ENCODE assay signal across 8 cellular contexts in the genomic region with DNA sequence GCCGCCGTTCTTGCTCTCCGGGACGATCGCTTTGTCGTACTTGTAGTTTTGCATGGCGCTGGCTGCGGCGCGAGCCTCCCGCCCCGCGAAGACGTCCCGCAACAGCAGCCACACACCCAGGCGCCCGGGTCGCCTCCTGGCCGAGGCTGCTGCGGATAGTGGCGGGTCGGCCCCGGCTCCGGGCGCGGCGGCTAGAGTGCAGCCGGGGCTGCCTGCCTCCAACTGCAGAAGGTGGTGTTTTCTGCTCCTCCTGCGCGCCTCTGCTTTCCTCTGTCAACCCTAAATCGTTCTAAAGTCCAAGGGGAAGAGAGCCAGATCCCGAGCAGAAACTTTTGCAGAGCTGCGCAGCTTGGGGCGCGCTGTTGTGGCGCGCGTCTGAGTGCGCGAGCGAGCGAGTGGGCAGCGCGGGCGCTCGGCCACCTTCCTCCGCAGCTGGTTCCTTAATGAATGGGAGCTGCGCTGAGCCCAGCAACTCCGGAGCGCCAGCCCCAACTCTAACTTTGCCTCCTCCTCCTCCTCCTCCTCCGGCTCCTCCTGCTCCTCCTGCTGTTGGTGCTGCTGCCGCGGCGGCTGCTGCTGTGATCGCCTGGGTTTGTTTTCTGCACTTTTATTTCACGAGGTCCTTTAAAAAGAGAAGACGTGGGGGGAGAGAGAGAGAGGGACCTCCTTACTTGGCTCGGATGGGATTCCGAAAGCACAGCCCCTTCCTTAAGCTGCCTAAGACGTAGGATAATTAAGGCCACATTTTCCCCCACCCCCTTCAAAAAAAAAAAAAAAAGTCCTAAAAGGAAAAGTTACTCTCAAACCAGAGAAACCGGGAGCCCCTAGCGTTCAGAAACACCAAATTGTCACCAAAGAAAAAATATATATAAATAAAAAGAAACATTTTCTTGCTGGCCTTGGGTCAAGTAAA. TPM values are rescaled to one million over a fixed set of nuclear protein-coding genes. Genes with fewer than 3 reads are reported as not detected.
A peak's percentile ranks its signal among the peaks of the same experiment; 100 is the strongest.
DNase-seq lines count a peak whose midpoint lies in the region; ATAC-seq and TF ChIP-seq lines count a peak whose summit lies in the region.

A gene (minus strand): TSS at position 601 of the 913 bp plus-strand sequence. CDS start 547 bp downstream, at position 54.

- no peak for DNase-seq in CD4-positive, alpha-beta memory T cell
- DNase-seq in NCI-H345 (lab: John Stamatoyannopoulos, UW): peak; percentile 61
- DNase-seq in activated naive CD4-positive, alpha-beta T cell treated with anti-CD3 and anti-CD28 coated beads, Interleukin-2, amount 50 U/mL, for 72 hours (ENCODE audit: low spot score in 2 of 2): peak in 1 of 2 donors; percentile 15
- no peak for DNase-seq in natural killer cell treated with Interleukin-12 subunit alpha and Interleukin-12 subunit beta and Interleukin-15 and Interleukin-18, amount 100 ng/mL, for 72 hours (ENCODE audit: low spot score)

- TF ChIP-seq EP300 in gastroesophageal sphincter (IDR thresholded peaks at IDR 0.05): peak; percentile 1

- H3K4me3 Mint-ChIP-seq in CD4-positive, alpha-beta memory T cell: peak within 1 kb of the TSS in 7 of 8 donors; percentile 12 to 79 (median 65)
- H3K4me3 Mint-ChIP-seq in natural killer cell treated with Interleukin-12 subunit alpha and Interleukin-12 subunit beta and Interleukin-15 and Interleukin-18, amount 100 ng/mL, for 72 hours: peak within 1 kb of the TSS; percentile 42

- CTCF ChIA-PET in CD4-positive, alpha-beta memory T cell (lab: Charles Lee; ENCODE audit: partially characterized antibody): no interaction called here

- WGBS in gastroesophageal sphincter (ENCODE audit: low coverage in 1 of 2), 2 donors: 0% methylated on average over 6 to 11 of the region's 62 CpGs

- POLR2A ChIA-PET in CD4-positive, alpha-beta memory T cell (lab: Charles Lee; ENCODE audit: partially characterized antibody): no interaction called here

- peaks cover 5% of the 10 kb centered on the region for H3K27me3 ChIP-seq in CD4-positive, alpha-beta memory T cell (ENCODE audit: insufficient read depth, low read length)
- H3K27me3 ChIP-seq in gastroesophageal sphincter: no peaks in the 10 kb centered on the region

- no peaks in the 10 kb centered on the region for H3K9me3 Mint-ChIP-seq in CD4-positive, alpha-beta memory T cell
- H3K9me3 Mint-ChIP-seq in activated naive CD4-positive, alpha-beta T cell treated with anti-CD3 and anti-CD28 coated beads, Interleukin-2, amount 50 U/mL, for 72 hours: no peaks in the 10 kb centered on the region
- H3K9me3 Mint-ChIP-seq in natural killer cell treated with Interleukin-12 subunit alpha and Interleukin-12 subunit beta and Interleukin-15 and Interleukin-18, amount 100 ng/mL, for 72 hours: no peaks in the 10 kb centered on the region

- H3K4me3 ChIP-seq in CD4-positive, alpha-beta memory T cell (ENCODE audit: low read length in 2 of 2): no peak within 1 kb of the TSS
- peak within 1 kb of the TSS; percentile 84 for H3K4me3 ChIP-seq in gastroesophageal sphincter

- peak; percentile 39 for ATAC-seq in GM21619 (IDR thresholded peaks at IDR 0.05; ENCODE audit: unreplicated experiment)
- peak; percentile 11 to 67 for ATAC-seq in activated naive CD4-positive, alpha-beta T cell treated with anti-CD3 and anti-CD28 coated beads, Interleukin-2, amount 50 U/mL, for 72 hours
- ATAC-seq in gastroesophageal sphincter: peak; percentile 92
- peak; percentile 44 to 45 for ATAC-seq in natural killer cell treated with Interleukin-12 subunit alpha and Interleukin-12 subunit beta and Interleukin-15 and Interleukin-18, amount 100 ng/mL, for 72 hours
- ATAC-seq in GM19328 (IDR thresholded peaks at IDR 0.05; ENCODE audit: unreplicated experiment): no peak
- ATAC-seq in GM18502 (IDR thresholded peaks at IDR 0.05; ENCODE audit: poor library complexity, unreplicated experiment): no peak

- intact Hi-C loops in CD4-positive, alpha-beta memory T cell (cut with micrococcal nuclease): no loop called here

- no peaks in the 10 kb centered on the region for H3K36me3 Mint-ChIP-seq in CD4-positive, alpha-beta memory T cell
- H3K36me3 Mint-ChIP-seq in activated naive CD4-positive, alpha-beta T cell treated with anti-CD3 and anti-CD28 coated beads, Interleukin-2, amount 50 U/mL, for 72 hours: peaks cover 0 to 4% of the 10 kb centered on the region in 2 donors
- H3K36me3 Mint-ChIP-seq in natural killer cell treated with Interleukin-12 subunit alpha and Interleukin-12 subunit beta and Interleukin-15 and Interleukin-18, amount 100 ng/mL, for 72 hours: no peaks in the 10 kb centered on the region

- no peak within 1 kb of the TSS for H3K27ac Mint-ChIP-seq in CD4-positive, alpha-beta memory T cell
- no peak within 1 kb of the TSS for H3K27ac Mint-ChIP-seq in activated naive CD4-positive, alpha-beta T cell treated with anti-CD3 and anti-CD28 coated beads, Interleukin-2, amount 50 U/mL, for 72 hours
- H3K27ac Mint-ChIP-seq in natural killer cell treated with Interleukin-12 subunit alpha and Interleukin-12 subunit beta and Interleukin-15 and Interleukin-18, amount 100 ng/mL, for 72 hours: no peak within 1 kb of the TSS

- H3K4me1 Mint-ChIP-seq in CD4-positive, alpha-beta memory T cell: peaks cover 0 to 14% (median under 1%) of the 10 kb centered on the region in 4 donors
- H3K4me1 Mint-ChIP-seq in natural killer cell treated with Interleukin-12 subunit alpha and Interleukin-12 subunit beta and Interleukin-15 and Interleukin-18, amount 100 ng/mL, for 72 hours (ENCODE audit: low read depth in 2 of 2): peaks cover 0 to 3% of the 10 kb centered on the region in 2 donors

- peak; percentile 47 to 62 (median 52) for TF ChIP-seq CTCF in gastroesophageal sphincter (IDR thresholded peaks at IDR 0.05)

- H3K9me3 ChIP-seq in CD4-positive, alpha-beta memory T cell (ENCODE audit: control insufficient read depth in 1 of 2, low read length in 2 of 2): no peaks in the 10 kb centered on the region
- H3K9me3 ChIP-seq in gastroesophageal sphincter: no peaks in the 10 kb centered on the region

- H3K4me1 ChIP-seq in CD4-positive, alpha-beta memory T cell (ENCODE audit: insufficient read depth, low read length): no peaks in the 10 kb centered on the region
- H3K4me1 ChIP-seq in gastroesophageal sphincter: peaks cover 0 to 47% (median 4%) of the 10 kb centered on the region in 3 donors

- H3K27me3 Mint-ChIP-seq in CD4-positive, alpha-beta memory T cell: peaks cover 28 to 30% of the 10 kb centered on the region in 2 donors
- H3K27me3 Mint-ChIP-seq in natural killer cell treated with Interleukin-12 subunit alpha and Interleukin-12 subunit beta and Interleukin-15 and Interleukin-18, amount 100 ng/mL, for 72 hours: peaks cover 28 to 43% of the 10 kb centered on the region in 2 donors

- no peaks in the 10 kb centered on the region for H3K36me3 ChIP-seq in CD4-positive, alpha-beta memory T cell (ENCODE audit: insufficient read depth, low read length)
- no peaks in the 10 kb centered on the region for H3K36me3 ChIP-seq in gastroesophageal sphincter

- peak; percentile 93 to 94 for TF ChIP-seq POLR2A in gastroesophageal sphincter (IDR thresholded peaks at IDR 0.05)

- no peak within 1 kb of the TSS for H3K27ac ChIP-seq in CD4-positive, alpha-beta memory T cell (ENCODE audit: low read depth, low read length)
- peak within 1 kb of the TSS; percentile 70 to 96 (median 94) for H3K27ac ChIP-seq in gastroesophageal sphincter

RNA-seq across cellular contexts. Expression of the gene that starts here (rescaled TPM):
- total RNA-seq in CD4-positive, alpha-beta memory T cell: under 1 TPM; 0.61 to 0.94 TPM
- not detected for polyA plus RNA-seq in CD4-positive, alpha-beta memory T cell
- total RNA-seq in activated naive CD4-positive, alpha-beta T cell treated with anti-CD3 and anti-CD28 coated beads, Interleukin-2, amount 50 U/mL, for 72 hours: not detected
- total RNA-seq in gastroesophageal sphincter: 100 to 1,000 TPM; 127 to 219 (median 164) TPM
- total RNA-seq in natural killer cell treated with Interleukin-12 subunit alpha and Interleukin-12 subunit beta and Interleukin-15 and Interleukin-18, amount 100 ng/mL, for 72 hours: under 1 TPM in 1 of 2 donors, not detected in 1; 0.12 TPM

Comparison
In these comparisons a context has a peak if more than half of its experiments do, and no peak if none do; other contexts are left out.
1. RNA of the gene that starts here (total RNA-seq): 127 to 219 TPM in gastroesophageal sphincter; 0.61 to 0.94 TPM in CD4-positive, alpha-beta memory T cell, 0.12 TPM in natural killer cell treated with Interleukin-12 subunit alpha and Interleukin-12 subunit beta and Interleukin-15 and Interleukin-18, amount 100 ng/mL, for 72 hours and not detected in activated naive CD4-positive, alpha-beta T cell treated with anti-CD3 and anti-CD28 coated beads, Interleukin-2, amount 50 U/mL, for 72 hours; every median in the first group is over 10 times any median in the second.
2. Peak in ATAC-seq in activated naive CD4-positive, alpha-beta T cell treated with anti-CD3 and anti-CD28 coated beads, Interleukin-2, amount 50 U/mL, for 72 hours; RNA of the gene not detected or under 1 TPM.
3. Peak in ATAC-seq in natural killer cell treated with Interleukin-12 subunit alpha and Interleukin-12 subunit beta and Interleukin-15 and Interleukin-18, amount 100 ng/mL, for 72 hours; RNA of the gene not detected or under 1 TPM.
4. H3K4me3 ChIP-seq: peak in gastroesophageal sphincter (2 of 2); none in CD4-positive, alpha-beta memory T cell (0 of 2).
5. ATAC-seq: peak in GM21619 (single experiment) and gastroesophageal sphincter (single experiment); none in GM19328 (single experiment) and GM18502 (single experiment).